ENCODE assay signal across 19 cellular contexts in the genomic region with DNA sequence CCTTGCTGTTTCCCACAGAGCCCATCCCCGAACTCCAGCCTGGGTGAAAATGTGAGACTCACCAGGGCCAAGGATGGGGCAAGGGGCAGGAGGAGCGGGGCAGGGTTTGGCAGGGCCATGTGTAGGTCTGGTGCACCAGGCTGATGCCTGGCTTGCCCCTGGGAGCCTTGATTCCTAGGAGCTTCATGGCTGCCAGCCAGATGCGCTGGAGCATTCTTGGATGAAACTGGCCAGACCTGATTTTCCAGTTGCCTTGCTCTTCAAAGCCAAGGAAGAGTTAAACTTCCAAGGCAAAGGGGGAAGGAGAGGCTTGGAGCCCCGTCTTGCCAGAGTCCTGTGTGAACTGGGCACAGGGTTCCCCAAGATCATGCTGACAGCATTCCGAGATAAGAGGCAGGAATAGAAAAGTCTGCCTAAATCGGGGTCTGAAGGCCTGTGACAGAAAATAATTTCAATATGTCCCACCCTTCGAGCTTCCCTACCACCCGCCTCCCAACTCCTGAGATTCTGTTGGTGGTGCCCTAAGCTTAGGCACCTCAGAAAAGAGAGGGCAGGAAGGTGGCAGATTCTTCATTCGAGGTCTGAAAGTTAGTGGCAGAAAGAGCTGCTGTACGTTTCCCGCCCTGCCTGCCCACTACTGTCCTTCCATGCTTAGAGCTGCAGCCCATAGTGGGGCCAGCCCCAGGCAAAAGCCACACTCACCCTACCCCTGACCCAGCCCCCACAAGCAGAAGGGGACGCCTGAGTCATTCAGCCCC. TPM values are rescaled to one million over a fixed set of nuclear protein-coding genes. Genes with fewer than 3 reads are reported as not detected.
DNase-seq lines count a peak whose midpoint lies in the region; ATAC-seq and TF ChIP-seq lines count a peak whose summit lies in the region.
"Had no signal": no experiment of that assay in that cellular context is flagged by ENCODE, and none has a peak within 500 bp of the region (broad histone marks: within the 10 kb centered on the region; RNA-seq: fewer than 3 reads in every experiment).

No MANE protein-coding gene starts in this region.

- H3K4me1 ChIP-seq in iPS-20b (ENCODE audit: insufficient read depth, low read length) (0 out of 2 replicates have a peak, but pooled peaks cover 2% of the 10 kb centered on the region), suprapubic skin (peaks cover 51% of the 10 kb centered on the region), A673 (ENCODE audit: insufficient read depth, low read length, poor library complexity, severe bottlenecking) (no peaks in the 10 kb centered on the region)

- intact Hi-C loops in dorsolateral prefrontal cortex (cut with DNase I): no loop called here
- intact Hi-C loops in A673 (cut with micrococcal nuclease; ENCODE audit: unreplicated experiment): no loop called here

- 0 out of 2 replicates have a peak, but pooled peaks cover 18% of the 10 kb centered on the region for H3K27me3 ChIP-seq in iPS-20b (ENCODE audit: insufficient read depth, low read length)
- H3K27me3 ChIP-seq in suprapubic skin: no peaks in the 10 kb centered on the region
- H3K27me3 ChIP-seq in dorsolateral prefrontal cortex: peaks cover 0 to 7% (median 0%) of the 10 kb centered on the region in 45 donors
- peaks cover 14% of the 10 kb centered on the region for H3K27me3 ChIP-seq in A673 (replicated peaks; ENCODE audit: insufficient read depth, low read depth, low read length, poor library complexity)

- BruUV-seq in A673 (replicated peaks; lab: Mats Ljungman, UMichigan): no TSS peak

- no peak for TF ChIP-seq CTCF in RWPE1 (conservative IDR thresholded peaks at IDR 0.05; ENCODE audit: low read depth)
- TF ChIP-seq CTCF in suprapubic skin (IDR thresholded peaks at IDR 0.05): no peak
- no peak for TF ChIP-seq CTCF in dorsolateral prefrontal cortex (IDR thresholded peaks at IDR 0.05 in 54 of 56, conservative IDR thresholded peaks at IDR 0.05 in 2 of 56; ENCODE audit: low read depth in 1 of 56, partially characterized antibody in 56 of 56)
- TF ChIP-seq CTCF in A673 (conservative IDR thresholded peaks at IDR 0.05; ENCODE audit: low read depth, low read length): no peak

- no peak for TF ChIP-seq POLR2A in suprapubic skin (IDR thresholded peaks at IDR 0.05)

- ATAC-seq in GM19023 (IDR thresholded peaks at IDR 0.05; ENCODE audit: unreplicated experiment): no peak

- H3K4me3 ChIP-seq in iPS-20b (ENCODE audit: low read length) (peak overlapping the region; percentile 35; the same call in 1 of the 2 replicates), suprapubic skin (no peak overlapping the region), dorsolateral prefrontal cortex (no peak overlapping the region), A673 (ENCODE audit: low read depth, low read length, poor library complexity, severe bottlenecking) (no peak overlapping the region)
- H3K4me3 ChIP-seq: left ventricle myocardium inferior had no signal

- CTCF ChIA-PET in RWPE1 (lab: Yijun Ruan, JAX): interaction anchor here (0.6 to 6.0 kb wide), 8 partner anchors 39 to 172 kb away, joined by 3 to 44 read pairs (median 4); no protein-coding TSS in a partner anchor
- CTCF ChIA-PET in A673 (lab: Charles Lee): no interaction called here

- POLR2A ChIA-PET in RWPE1 (lab: Yijun Ruan, JAX; ENCODE audit: low non-redundant PET) (interaction anchor here (0.9 to 1.6 kb wide), 8 partner anchors 10 to 63 kb away, joined by 3 to 7 read pairs (median 3); no protein-coding TSS in a partner anchor), A673 (lab: Charles Lee; ENCODE audit: low non-redundant PET) (no interaction called here)

- DNase-seq in DMS153 (lab: John Stamatoyannopoulos, UW) (peak; percentile 15), DMS153 treated with DMSO at 0.1 percent for 48 hours (lab: John Stamatoyannopoulos, UW; ENCODE audit: unreplicated experiment) (no peak), RWPE1 (ENCODE audit: low spot score) (peak; percentile 84), suprapubic skin (ENCODE audit: low spot score in 2 of 2) (no peak), dorsolateral prefrontal cortex (no peak), A673 (ENCODE audit: low spot score) (no peak)
- DNase-seq: 8988T; activated CD4-positive, CD25-positive, alpha-beta regulatory T cell treated with anti-CD3 and anti-CD28 coated beads, Interleukin-2, amount 50 U/mL, for 72 hours; activated CD8-positive, alpha-beta memory T cell treated with anti-CD3 and anti-CD28 coated beads, Interleukin-2, amount 50 U/mL, for 48 hours; caudate nucleus; CD4-positive, alpha-beta T cell; left ventricle myocardium inferior; naive B cell; NCI-H1694 treated with DMSO at 0.1 percent for 48 hours; NK-92 treated with Interleukin-12 subunit alpha and Interleukin-12 subunit beta, amount 100 ng/mL, for 24 hours; SHP77 had no signal

- no peak for TF ChIP-seq EP300 in suprapubic skin (IDR thresholded peaks at IDR 0.05)

- 45% methylated on average over 12 of the region's 12 CpGs for WGBS in suprapubic skin

- H3K36me3 ChIP-seq in iPS-20b (ENCODE audit: insufficient read depth, low read depth, low read length): no peaks in the 10 kb centered on the region
- peaks cover 15% of the 10 kb centered on the region for H3K36me3 ChIP-seq in suprapubic skin
- H3K36me3 ChIP-seq in A673 (ENCODE audit: insufficient read depth, low read length, poor library complexity, severe bottlenecking): no peaks in the 10 kb centered on the region
- H3K36me3 ChIP-seq: left ventricle myocardium inferior had no signal

- H3K9me3 ChIP-seq in iPS-20b (ENCODE audit: insufficient read depth, low read depth, low read length): no peaks in the 10 kb centered on the region
- H3K9me3 ChIP-seq in suprapubic skin: no peaks in the 10 kb centered on the region
- no peaks in the 10 kb centered on the region for H3K9me3 ChIP-seq in A673 (ENCODE audit: low read depth, low read length, poor library complexity, severe bottlenecking)
- H3K9me3 ChIP-seq: left ventricle myocardium inferior had no signal

- peak overlapping the region; percentile 94 for H3K27ac ChIP-seq in RWPE1
- no peak overlapping the region for H3K27ac ChIP-seq in iPS-20b (ENCODE audit: low read length)
- peak overlapping the region; percentile 82 for H3K27ac ChIP-seq in suprapubic skin
- peak overlapping the region in 1 of 59 donors; percentile 48 for H3K27ac ChIP-seq in dorsolateral prefrontal cortex
- no peak overlapping the region for H3K27ac ChIP-seq in A673 (ENCODE audit: low read depth, low read length, poor library complexity, severe bottlenecking)
- H3K27ac ChIP-seq: left ventricle myocardium inferior had no signal

- H3K9ac ChIP-seq in iPS-20b (ENCODE audit: low read depth, low read length): no peak overlapping the region

RNA-seq across cellular contexts. Expression of a gene that starts 20.4 kb away (rescaled TPM):
- total RNA-seq in suprapubic skin: 100 to 1,000 TPM; 107 to 205 (median 164) TPM
- total RNA-seq in dorsolateral prefrontal cortex: under 1 TPM in 29 of 120 experiments, not detected in 91; 0.03 to 0.92 (median 0.07) TPM
- total RNA-seq in A673 (2021): not detected in 2 replicates
- total RNA-seq: CD4-positive, alpha-beta T cell; left ventricle myocardium inferior; LHCN-M2 had no signal

Comparison
In these comparisons a context has a peak if more than half of its experiments do, and no peak if none do; other contexts are left out.
1. DNase-seq: peak in DMS153 (single experiment) and RWPE1 (single experiment); none in DMS153 treated with DMSO at 0.1 percent for 48 hours (single experiment), suprapubic skin (0 of 2), dorsolateral prefrontal cortex (0 of 10) and A673 (single experiment).
2. H3K27ac ChIP-seq: peak in RWPE1 (single experiment) and suprapubic skin (single experiment); none in iPS-20b (single experiment) and A673 (single experiment).
3. RNA of a gene that starts 20.4 kb away (total RNA-seq): 107 to 205 TPM in suprapubic skin; 0.03 to 0.92 TPM in dorsolateral prefrontal cortex and not detected in A673; every median in the first group is over 10 times any median in the second.